Comparison of ENCODE assay signal across 10 cellular contexts in the genomic region with DNA sequence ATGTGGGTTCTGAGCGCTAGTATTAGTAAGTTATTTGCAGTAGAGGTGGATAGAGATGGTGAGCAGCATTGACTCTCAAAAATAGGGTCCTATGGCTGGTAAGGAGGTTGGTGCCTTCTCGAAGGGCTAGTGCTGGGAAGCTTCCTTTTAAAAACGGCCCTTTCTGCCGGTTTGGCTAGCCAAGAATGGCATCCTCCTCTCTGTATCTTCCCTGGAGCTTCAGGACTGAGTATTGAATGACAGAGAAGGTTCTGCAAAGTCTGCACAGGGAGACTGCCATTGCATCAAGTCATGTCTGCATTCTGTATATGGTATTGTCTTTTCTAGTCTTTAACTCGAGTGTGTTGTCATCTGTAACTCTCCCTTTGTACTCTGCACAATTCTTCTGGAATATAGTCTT. TPM values are rescaled to one million over a fixed set of nuclear protein-coding genes. Genes with fewer than 3 reads are reported as not detected.
DNase-seq lines count a peak whose midpoint lies in the region; ATAC-seq and TF ChIP-seq lines count a peak whose summit lies in the region.
"Had no signal": no experiment of that assay in that cellular context is flagged by ENCODE, and none has a peak within 500 bp of the region (broad histone marks: within the 10 kb centered on the region; RNA-seq: fewer than 3 reads in every experiment).

No MANE protein-coding gene starts in this region.

- H3K36me3 ChIP-seq in tibial artery: no peaks in the 10 kb centered on the region
- H3K36me3 ChIP-seq in brain microvascular endothelial cell (replicated peaks): no peaks in the 10 kb centered on the region
- H3K36me3 ChIP-seq: SJCRH30 had no signal

- peaks cover 6 to 63% (median 53%) of the 10 kb centered on the region in 4 donors for H3K4me1 ChIP-seq in tibial artery
- H3K4me1 ChIP-seq: SJCRH30 had no signal

- peak overlapping the region; percentile 73 for H3K4me3 Mint-ChIP-seq in activated T-cell treated with anti-CD3 and anti-CD28 coated beads, Interleukin-2, amount 50 U/mL, for 4 hours
- H3K4me3 Mint-ChIP-seq in activated naive CD8-positive, alpha-beta T cell treated with anti-CD3 and anti-CD28 coated beads, Interleukin-2, amount 50 U/mL, for 24 hours: peak overlapping the region; percentile 68
- H3K4me3 Mint-ChIP-seq in mesothelial cell of epicardium: peak overlapping the region; percentile 74

- intact Hi-C loops in tibial artery (cut with DNase I; ENCODE audit: low total_unique reads): loop anchor here (5.0 kb wide), 2 partner anchors 43 to 158 kb away; no protein-coding TSS in a partner anchor

- no peak overlapping the region for H3K27ac Mint-ChIP-seq in activated naive CD8-positive, alpha-beta T cell treated with anti-CD3 and anti-CD28 coated beads, Interleukin-2, amount 50 U/mL, for 24 hours
- no peak overlapping the region for H3K27ac Mint-ChIP-seq in mesothelial cell of epicardium

- DNase-seq in activated T-cell treated with anti-CD3 and anti-CD28 coated beads, Interleukin-2, amount 50 U/mL, for 4 hours: no peak
- DNase-seq in activated T-cell treated with anti-CD3 and anti-CD28 coated beads, Interleukin-2, amount 50 U/mL, for 48 hours: no peak
- no peak for DNase-seq in activated naive CD8-positive, alpha-beta T cell treated with anti-CD3 and anti-CD28 coated beads, Interleukin-2, amount 50 U/mL, for 24 hours
- DNase-seq in mesothelial cell of epicardium (ENCODE audit: low spot score in 2 of 2, unreplicated experiment in 2 of 2) (peak in 1 of 2 experiments; percentile 32), tibial artery (no peak), brain microvascular endothelial cell (no peak), ureter (ENCODE audit: low spot score) (no peak)
- DNase-seq: NCI-H187, SJCRH30 had no signal

- H3K9me3 ChIP-seq in tibial artery: no peaks in the 10 kb centered on the region
- H3K9me3 ChIP-seq: SJCRH30 had no signal

- H3K4me1 Mint-ChIP-seq in activated T-cell treated with anti-CD3 and anti-CD28 coated beads, Interleukin-2, amount 50 U/mL, for 4 hours (ENCODE audit: low read depth): peaks cover 22% of the 10 kb centered on the region
- peaks cover 45% of the 10 kb centered on the region for H3K4me1 Mint-ChIP-seq in activated naive CD8-positive, alpha-beta T cell treated with anti-CD3 and anti-CD28 coated beads, Interleukin-2, amount 50 U/mL, for 24 hours
- peaks cover 62% of the 10 kb centered on the region for H3K4me1 Mint-ChIP-seq in mesothelial cell of epicardium

- no peaks in the 10 kb centered on the region for H3K36me3 Mint-ChIP-seq in activated T-cell treated with anti-CD3 and anti-CD28 coated beads, Interleukin-2, amount 50 U/mL, for 4 hours (ENCODE audit: insufficient read depth)
- H3K36me3 Mint-ChIP-seq in activated naive CD8-positive, alpha-beta T cell treated with anti-CD3 and anti-CD28 coated beads, Interleukin-2, amount 50 U/mL, for 24 hours (ENCODE audit: low read depth): no peaks in the 10 kb centered on the region
- no peaks in the 10 kb centered on the region for H3K36me3 Mint-ChIP-seq in mesothelial cell of epicardium

- ATAC-seq in activated T-cell treated with anti-CD3 and anti-CD28 coated beads, Interleukin-2, amount 50 U/mL, for 4 hours: no peak
- ATAC-seq in activated naive CD8-positive, alpha-beta T cell treated with anti-CD3 and anti-CD28 coated beads, Interleukin-2, amount 50 U/mL, for 24 hours: no peak
- ATAC-seq in GM19455 (IDR thresholded peaks at IDR 0.05; ENCODE audit: unreplicated experiment): no peak

- H3K4me3 ChIP-seq in tibial artery (peak overlapping the region; percentile 86 to 95), brain microvascular endothelial cell (ENCODE audit: low read depth, low read length) (no peak overlapping the region)
- H3K4me3 ChIP-seq: SJCRH30 had no signal

- no peaks in the 10 kb centered on the region for H3K9me3 Mint-ChIP-seq in activated T-cell treated with anti-CD3 and anti-CD28 coated beads, Interleukin-2, amount 50 U/mL, for 4 hours
- no peaks in the 10 kb centered on the region for H3K9me3 Mint-ChIP-seq in activated naive CD8-positive, alpha-beta T cell treated with anti-CD3 and anti-CD28 coated beads, Interleukin-2, amount 50 U/mL, for 24 hours
- H3K9me3 Mint-ChIP-seq in mesothelial cell of epicardium: no peaks in the 10 kb centered on the region

- H3K27me3 ChIP-seq in tibial artery: no peaks in the 10 kb centered on the region
- H3K27me3 ChIP-seq in brain microvascular endothelial cell (replicated peaks): peaks cover 61% of the 10 kb centered on the region
- H3K27me3 ChIP-seq: SJCRH30 had no signal

- H3K27me3 Mint-ChIP-seq in activated T-cell treated with anti-CD3 and anti-CD28 coated beads, Interleukin-2, amount 50 U/mL, for 4 hours (ENCODE audit: low read depth): peaks cover 30% of the 10 kb centered on the region
- peaks cover 33% of the 10 kb centered on the region for H3K27me3 Mint-ChIP-seq in activated naive CD8-positive, alpha-beta T cell treated with anti-CD3 and anti-CD28 coated beads, Interleukin-2, amount 50 U/mL, for 24 hours
- H3K27me3 Mint-ChIP-seq in mesothelial cell of epicardium (ENCODE audit: low read depth): peaks cover 24% of the 10 kb centered on the region

- TF ChIP-seq CTCF in mesothelial cell of epicardium (IDR thresholded peaks at IDR 0.05; ENCODE audit: unreplicated experiment) (no peak), tibial artery (IDR thresholded peaks at IDR 0.05) (no peak), brain microvascular endothelial cell (IDR thresholded peaks at IDR 0.05; ENCODE audit: low read depth, low read length, missing control alignments) (no peak)

- in situ Hi-C loops in brain microvascular endothelial cell (cut with HindIII; ENCODE audit: low pct_ligation_motif_present, low sequenced_read_pairs): no loop called here

- H3K27ac ChIP-seq in tibial artery (peak overlapping the region; percentile 89), brain microvascular endothelial cell (no peak overlapping the region)
- H3K27ac ChIP-seq: SJCRH30 had no signal

RNA-seq across cellular contexts. Expression of gene LDLRAD4, which starts 1.0 kb away (rescaled TPM):
- 10 to 100 TPM; 17.5 to 20.4 (median 18.3) TPM for total RNA-seq in activated T-cell treated with anti-CD3 and anti-CD28 coated beads, Interleukin-2, amount 50 U/mL, for 4 hours
- total RNA-seq in mesothelial cell of epicardium (26.2 to 29.7 TPM (median 29.2 TPM) in 3 replicates), ureter (39.7 TPM)
